ENCODE assay signal across 18 cellular contexts in the genomic region with DNA sequence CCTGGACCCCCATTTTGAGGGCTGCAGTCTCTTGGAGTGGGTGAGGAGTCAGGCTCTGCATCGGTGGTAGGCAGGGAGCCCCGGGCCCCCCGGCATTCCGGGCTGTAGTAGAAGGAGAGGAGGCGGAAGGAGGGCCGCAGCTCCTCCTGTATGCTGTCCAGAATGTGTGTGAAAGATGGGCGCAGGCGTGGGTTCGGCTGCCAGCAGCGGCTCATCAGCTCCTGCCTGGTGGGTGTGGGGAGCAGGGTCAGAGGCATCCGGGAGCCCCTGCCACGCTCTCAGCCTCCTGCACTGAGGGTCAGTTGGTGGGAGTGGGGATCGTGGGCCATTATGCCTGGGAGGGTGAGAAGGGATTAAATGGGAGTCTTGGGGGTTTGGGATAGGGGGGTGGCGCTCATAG. TPM values are rescaled to one million over a fixed set of nuclear protein-coding genes. Genes with fewer than 3 reads are reported as not detected.
A peak's percentile ranks its signal among the peaks of the same experiment; 100 is the strongest.
DNase-seq lines count a peak whose midpoint lies in the region; ATAC-seq and TF ChIP-seq lines count a peak whose summit lies in the region.
"Had no signal": no experiment of that assay in that cellular context is flagged by ENCODE, and none has a peak within 500 bp of the region (broad histone marks: within the 10 kb centered on the region; RNA-seq: fewer than 3 reads in every experiment).

No MANE protein-coding gene starts in this region.

- POLR2A ChIA-PET in naive thymus-derived CD4-positive, alpha-beta T cell (lab: Charles Lee) = no interaction called here

- peak; percentile 77 for DNase-seq in chondrocyte (ENCODE audit: low spot score)
- DNase-seq in neural progenitor cell (ENCODE audit: low spot score) = no peak
- DNase-seq in naive thymus-derived CD4-positive, alpha-beta T cell = no peak
- DNase-seq in NCI-H510A (lab: John Stamatoyannopoulos, UW) = no peak
- no peak for DNase-seq in AG20443 (ENCODE audit: low spot score)
- DNase-seq: ACHN; AML-193; CD4-positive, alpha-beta T cell; DMS153; DMS79; GDM1 had no signal

- H3K27ac ChIP-seq in neural progenitor cell = no peak overlapping the region
- no peak overlapping the region for H3K27ac ChIP-seq in naive thymus-derived CD4-positive, alpha-beta T cell (ENCODE audit: low read depth, low read length)
- H3K27ac ChIP-seq: C4-2B had no signal

- no peak for TF ChIP-seq RAD21 in Ishikawa (IDR thresholded peaks at IDR 0.05; ENCODE audit: low read depth)

- no peaks in the 10 kb centered on the region for H3K9me3 Mint-ChIP-seq in chondrocyte (ENCODE audit: low read depth)
- H3K9me3 Mint-ChIP-seq in neural progenitor cell = peaks cover 8% of the 10 kb centered on the region
- peaks cover 0 to 4% (median 0%) of the 10 kb centered on the region in 11 donors for H3K9me3 Mint-ChIP-seq in naive thymus-derived CD4-positive, alpha-beta T cell
- H3K9me3 Mint-ChIP-seq: CD4-positive, alpha-beta T cell had no signal

- H3K9ac ChIP-seq in neural progenitor cell = no peak overlapping the region

- H3K9me3 ChIP-seq in neural progenitor cell (ENCODE audit: low read depth) = no peaks in the 10 kb centered on the region
- no peaks in the 10 kb centered on the region for H3K9me3 ChIP-seq in naive thymus-derived CD4-positive, alpha-beta T cell (ENCODE audit: control insufficient read depth in 2 of 3, low read length in 3 of 3)

- TF ChIP-seq CTCF in chondrocyte (IDR thresholded peaks at IDR 0.05) (no peak), neural progenitor cell (IDR thresholded peaks at IDR 0.05) (no peak)

- peaks cover 3% of the 10 kb centered on the region for H3K4me1 Mint-ChIP-seq in chondrocyte (ENCODE audit: low read depth)
- H3K4me1 Mint-ChIP-seq in neural progenitor cell = peaks cover 30% of the 10 kb centered on the region
- H3K4me1 Mint-ChIP-seq in naive thymus-derived CD4-positive, alpha-beta T cell = peaks cover 5 to 44% (median 17%) of the 10 kb centered on the region in 7 donors

- H3K4me1 ChIP-seq in neural progenitor cell = peaks cover 22% of the 10 kb centered on the region
- peaks cover 8 to 12% of the 10 kb centered on the region in 2 donors for H3K4me1 ChIP-seq in naive thymus-derived CD4-positive, alpha-beta T cell (ENCODE audit: control insufficient read depth in 2 of 2, insufficient read depth in 2 of 2, low read length in 2 of 2)

- H3F3A ChIP-seq in neural progenitor cell (ENCODE audit: low read depth) = peaks cover 5% of the 10 kb centered on the region

- no peak for ATAC-seq in naive thymus-derived CD4-positive, alpha-beta T cell
- no peak for ATAC-seq in HG03045 (IDR thresholded peaks at IDR 0.05; ENCODE audit: unreplicated experiment)
- ATAC-seq: HCT116 had no signal

- peaks cover 6% of the 10 kb centered on the region for H4K20me1 ChIP-seq in neural progenitor cell (ENCODE audit: low read depth)

- no peak overlapping the region for H3K4me3 ChIP-seq in neural progenitor cell
- no peak overlapping the region for H3K4me3 ChIP-seq in naive thymus-derived CD4-positive, alpha-beta T cell (ENCODE audit: low read length)

- TF ChIP-seq EP300 in Ishikawa (IDR thresholded peaks at IDR 0.05; ENCODE audit: borderline replicate concordance) = no peak

- H3K27me3 Mint-ChIP-seq in chondrocyte (ENCODE audit: low read depth) = peaks cover 51% of the 10 kb centered on the region
- H3K27me3 Mint-ChIP-seq in neural progenitor cell (ENCODE audit: insufficient read depth, low read depth) = peaks cover 51% of the 10 kb centered on the region
- H3K27me3 Mint-ChIP-seq in naive thymus-derived CD4-positive, alpha-beta T cell = peaks cover 37 to 53% (median 45%) of the 10 kb centered on the region in 5 donors

- H3K4me3 Mint-ChIP-seq in chondrocyte (ENCODE audit: unreplicated experiment) (no peak overlapping the region), neural progenitor cell (no peak overlapping the region)
- H3K4me3 Mint-ChIP-seq in naive thymus-derived CD4-positive, alpha-beta T cell = no peak overlapping the region
- H3K4me3 Mint-ChIP-seq: CD4-positive, alpha-beta T cell had no signal

- H2AFZ ChIP-seq in neural progenitor cell (replicated peaks) = no peak overlapping the region

- no peaks in the 10 kb centered on the region for H3K79me2 ChIP-seq in neural progenitor cell (ENCODE audit: low read depth)

- CTCF ChIA-PET in naive thymus-derived CD4-positive, alpha-beta T cell (lab: Charles Lee) = interaction anchor here (0.6 to 1.1 kb wide), 2 partner anchors 19 to 52 kb away, joined by 3 to 4 read pairs; no protein-coding TSS in a partner anchor

- peaks cover 81% of the 10 kb centered on the region for H3K27me3 ChIP-seq in neural progenitor cell
- H3K27me3 ChIP-seq in naive thymus-derived CD4-positive, alpha-beta T cell (ENCODE audit: control insufficient read depth in 2 of 2, insufficient read depth in 2 of 2, low read length in 2 of 2) = peaks cover 0 to 3% of the 10 kb centered on the region in 2 donors

- no peak overlapping the region for H3K27ac Mint-ChIP-seq in chondrocyte (ENCODE audit: unreplicated experiment)
- peak overlapping the region; percentile 53 for H3K27ac Mint-ChIP-seq in neural progenitor cell
- no peak overlapping the region for H3K27ac Mint-ChIP-seq in naive thymus-derived CD4-positive, alpha-beta T cell
- H3K27ac Mint-ChIP-seq: CD4-positive, alpha-beta T cell had no signal

- H3K4me2 ChIP-seq in neural progenitor cell = no peak overlapping the region

- intact Hi-C loops in naive thymus-derived CD4-positive, alpha-beta T cell (cut with micrococcal nuclease) = no loop called here

- H3K36me3 Mint-ChIP-seq in chondrocyte (ENCODE audit: low read depth) (peaks cover 2% of the 10 kb centered on the region), neural progenitor cell (peaks cover 2% of the 10 kb centered on the region)
- peaks cover 0 to 2% (median 0%) of the 10 kb centered on the region in 5 donors for H3K36me3 Mint-ChIP-seq in naive thymus-derived CD4-positive, alpha-beta T cell

- no peaks in the 10 kb centered on the region for H3K36me3 ChIP-seq in neural progenitor cell
- H3K36me3 ChIP-seq in naive thymus-derived CD4-positive, alpha-beta T cell (ENCODE audit: control insufficient read depth in 2 of 3, insufficient read depth in 3 of 3, low read length in 3 of 3) = no peaks in the 10 kb centered on the region

TF ChIP-seq in Ishikawa, 13 proteins besides CTCF, POLR2A, EP300 and RAD21:
- peak; percentile 15; the same call in 1 of the 2 replicates for TF ChIP-seq ZBTB7A (IDR thresholded peaks at IDR 0.05; ENCODE audit: low read depth)
- TF ChIP-seq CREB1 (IDR thresholded peaks at IDR 0.05; ENCODE audit: low read depth) = no peak

RNA-seq across cellular contexts. Expression of gene INSRR, which starts 18.0 kb away (rescaled TPM):
- total RNA-seq in chondrocyte (not detected in 3 replicates), neural progenitor cell (ENCODE audit: low replicate concordance) (not detected in 2 replicates)
- under 1 TPM in 1 of 5 experiments, not detected in 4; 0.63 TPM for total RNA-seq in naive thymus-derived CD4-positive, alpha-beta T cell
- polyA plus RNA-seq in naive thymus-derived CD4-positive, alpha-beta T cell = not detected
- total RNA-seq: CD4-positive, alpha-beta T cell; Daoy; H4 had no signal
- polyA plus RNA-seq: BJ had no signal

RNA-seq across cellular contexts. Expression of gene NTRK1, which starts 19.8 kb away (rescaled TPM):
- not detected in 3 replicates for total RNA-seq in chondrocyte
- 0.15 TPM in 1 of 2 replicates, not detected in the other for total RNA-seq in neural progenitor cell (ENCODE audit: low replicate concordance)
- 10 to 100 TPM in 1 of 5 experiments, 1 to 10 TPM in 2, not detected in 2; 3.2 to 17.3 (median 3.3) TPM for total RNA-seq in naive thymus-derived CD4-positive, alpha-beta T cell
- polyA plus RNA-seq in naive thymus-derived CD4-positive, alpha-beta T cell = under 1 TPM in 1 of 2 donors, not detected in 1; 0.09 TPM

RNA-seq across cellular contexts. Expression of gene SH2D2A, which starts 24.2 kb away (rescaled TPM):
- total RNA-seq in chondrocyte = not detected in 3 replicates
- 1.2 TPM in 1 of 2 replicates, not detected in the other for total RNA-seq in neural progenitor cell (ENCODE audit: low replicate concordance)
- 100 to 1,000 TPM in 1 of 5 experiments, 10 to 100 TPM in 4; 14.7 to 164 (median 54.3) TPM for total RNA-seq in naive thymus-derived CD4-positive, alpha-beta T cell
- polyA plus RNA-seq in naive thymus-derived CD4-positive, alpha-beta T cell = 10 to 100 TPM; 12.7 to 15.7 TPM

RNA-seq across cellular contexts. Expression of gene PEAR1, which starts 52.6 kb away (rescaled TPM):
- total RNA-seq in chondrocyte = 1.4 to 13.7 TPM (median 9.9 TPM) in 3 replicates
- total RNA-seq in neural progenitor cell (ENCODE audit: low replicate concordance) = 0.06 TPM in 1 of 2 replicates, not detected in the other
- under 1 TPM; 0.19 to 0.88 (median 0.30) TPM for total RNA-seq in naive thymus-derived CD4-positive, alpha-beta T cell
- polyA plus RNA-seq in naive thymus-derived CD4-positive, alpha-beta T cell = 1 to 10 TPM in 1 of 2 donors, under 1 TPM in 1; 0.82 to 1.2 TPM
- total RNA-seq: H4 had no signal
